15 cellular contexts compared by ENCODE assay signal in the genomic region with DNA sequence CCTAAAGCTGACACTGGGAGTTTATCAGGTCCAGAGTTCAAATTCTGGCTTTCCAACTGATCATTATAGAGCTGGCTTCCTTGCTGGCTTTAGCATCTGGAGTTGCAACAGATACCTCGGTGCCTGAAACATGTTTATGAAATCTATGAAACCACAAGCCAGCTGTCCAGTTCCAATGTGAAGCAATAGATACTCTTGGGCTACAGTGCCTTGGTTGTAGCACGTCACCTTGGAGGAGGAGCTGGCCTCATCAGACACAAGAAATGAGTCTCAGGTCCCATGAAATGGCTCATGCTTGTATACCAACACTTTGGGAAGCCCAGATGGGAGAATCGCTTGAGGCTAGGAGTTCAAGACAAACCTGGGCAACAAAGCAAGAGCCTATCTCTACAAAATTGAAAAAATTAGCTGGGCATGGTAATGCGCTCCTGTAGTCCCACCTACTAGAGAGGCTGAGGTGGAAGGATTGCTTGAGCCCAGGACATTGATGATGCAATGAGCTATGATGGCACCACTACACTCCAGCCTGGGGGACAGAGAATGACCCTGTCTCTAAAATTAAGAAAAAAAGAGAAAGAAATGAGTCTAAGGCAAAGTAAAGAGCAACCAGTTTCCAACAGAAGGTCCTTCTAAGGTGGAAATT.
DNase-seq lines count a peak whose midpoint lies in the region; ATAC-seq, FAIRE-seq and TF ChIP-seq lines count a peak whose summit lies in the region.
"Had no signal": no experiment of that assay in that cellular context is flagged by ENCODE, and none has a peak within 500 bp of the region (broad histone marks: within the 10 kb centered on the region; RNA-seq: fewer than 3 reads in every experiment).

No MANE protein-coding gene starts in this region.

- WGBS in pancreas, 2 donors, result 89 to 93% methylated on average over 4 of the region's 4 CpGs

- no peak overlapping the region for H3K27ac ChIP-seq in pancreas
- H3K27ac ChIP-seq: brain microvascular endothelial cell, epithelial cell of prostate had no signal

- DNase-seq in ELR (ENCODE audit: low read depth) (peak; percentile 3), NOMO-1 treated with DMSO at 0.1 percent for 48 hours (lab: John Stamatoyannopoulos, UW; ENCODE audit: unreplicated experiment) (peak; percentile 92), fibroblast of mammary gland (ENCODE audit: low read depth) (peak; percentile 98), pancreas (no peak), iPS-NIHi7 (ENCODE audit: extremely low spot score) (no peak)
- DNase-seq: activated T-cell treated with anti-CD3 and anti-CD28 coated beads, Interleukin-2, amount 50 U/mL, for 1 hour; brain microvascular endothelial cell; Kasumi-1; NCI-H446; stimulated activated CD4-positive, alpha-beta T cell treated with anti-CD3 and anti-CD28 coated beads, Interleukin-15, amount 100 ng/mL, for 24 hours had no signal

- no peak overlapping the region for H3K4me3 ChIP-seq in fibroblast of mammary gland (ENCODE audit: control insufficient read depth, low read depth, low read length)
- H3K4me3 ChIP-seq in pancreas, result no peak overlapping the region

- H3K27me3 ChIP-seq in pancreas, result no peaks in the 10 kb centered on the region
- H3K27me3 ChIP-seq: brain microvascular endothelial cell had no signal

- no peak for TF ChIP-seq CTCF in fibroblast of mammary gland (conservative IDR thresholded peaks at IDR 0.05; ENCODE audit: control insufficient read depth, insufficient read depth, low read depth, low read length)
- TF ChIP-seq CTCF in pancreas (IDR thresholded peaks at IDR 0.05), result no peak

- no peaks in the 10 kb centered on the region for H3K36me3 ChIP-seq in pancreas
- H3K36me3 ChIP-seq: brain microvascular endothelial cell had no signal

- H3K9me3 ChIP-seq in pancreas, result no peaks in the 10 kb centered on the region

- ATAC-seq in pancreas (peak in 3 of 4 donors; percentile 37 to 72 (median 54)), HG03159 (IDR thresholded peaks at IDR 0.05; ENCODE audit: unreplicated experiment) (no peak), GM18519 (IDR thresholded peaks at IDR 0.05; ENCODE audit: low FRiP score, unreplicated experiment) (no peak), GM18870 (IDR thresholded peaks at IDR 0.05; ENCODE audit: unreplicated experiment) (no peak)
- ATAC-seq: activated CD4-positive, CD25-positive, alpha-beta regulatory T cell treated with anti-CD3 and anti-CD28 coated beads, Interleukin-2, amount 50 U/mL, for 24 hours had no signal

- intact Hi-C loops in pancreas (cut with DNase I), result no loop called here

- no peak for FAIRE-seq in pancreas (lab: Jason Lieb, UNC)

- H3K4me1 ChIP-seq in pancreas, result peaks cover 0 to 8% (median 0%) of the 10 kb centered on the region in 3 donors

Comparison
In these comparisons a context has a peak if more than half of its experiments do, and no peak if none do; other contexts are left out.
1. DNase-seq: peak in ELR (single experiment), NOMO-1 treated with DMSO at 0.1 percent for 48 hours (single experiment) and fibroblast of mammary gland (single experiment); none in pancreas (0 of 6) and iPS-NIHi7 (single experiment).
2. ATAC-seq: peak in pancreas (3 of 4); none in HG03159 (single experiment), GM18519 (single experiment) and GM18870 (single experiment).